ENCODE assay signal across 10 cellular contexts in the genomic region with DNA sequence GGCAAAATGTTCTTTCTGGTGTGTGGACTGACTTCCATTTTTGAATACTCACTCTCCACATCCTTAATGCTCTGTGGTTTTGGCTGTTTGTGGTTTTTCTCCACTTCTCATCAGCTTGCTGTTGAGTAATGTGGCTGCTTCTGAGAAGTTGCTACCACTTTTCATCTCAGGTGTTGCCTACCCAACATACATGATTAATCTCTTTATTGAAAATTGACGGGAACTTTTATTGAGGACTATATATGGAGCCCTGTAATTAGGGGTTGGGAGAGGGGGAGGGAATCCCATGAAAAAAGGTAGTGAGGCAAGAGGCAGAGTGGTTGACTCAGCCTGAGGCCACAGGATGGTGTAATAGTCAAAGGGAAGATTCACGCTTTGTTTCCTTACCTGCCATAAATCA.
DNase-seq lines count a peak whose midpoint lies in the region; ATAC-seq and TF ChIP-seq lines count a peak whose summit lies in the region.
"Had no signal": no experiment of that assay in that cellular context is flagged by ENCODE, and none has a peak within 500 bp of the region (broad histone marks: within the 10 kb centered on the region; RNA-seq: fewer than 3 reads in every experiment).

No MANE protein-coding gene starts in this region.

- DNase-seq in stimulated activated CD4-positive, alpha-beta T cell treated with anti-CD3 and anti-CD28 coated beads, Interleukin-15, amount 100 ng/mL, for 24 hours = peak; percentile 41
- no peak for DNase-seq in stimulated activated CD4-positive, alpha-beta T cell treated with anti-CD3 and anti-CD28 coated beads, Interleukin-2, amount 100 ng/mL, for 48 hours
- DNase-seq in NOMO-1 treated with DMSO at 0.1 percent for 48 hours (lab: John Stamatoyannopoulos, UW; ENCODE audit: unreplicated experiment) (peak; percentile 94), brain microvascular endothelial cell (peak; percentile 17), NCI-H1694 treated with DMSO at 0.1 percent for 48 hours (lab: John Stamatoyannopoulos, UW) (no peak)
- peak; percentile 42 to 64 for DNase-seq in stimulated activated naive CD8-positive, alpha-beta T cell treated with anti-CD3 and anti-CD28 coated beads, Interleukin-15, amount 100 ng/mL, for 72 hours
- DNase-seq in activated effector memory CD4-positive, alpha-beta T cell treated with anti-CD3 and anti-CD28 coated beads, Interleukin-2, amount 50 U/mL, for 16 hours = no peak

- in situ Hi-C loops in brain microvascular endothelial cell (cut with HindIII; ENCODE audit: low pct_ligation_motif_present, low sequenced_read_pairs) = no loop called here

- no peak overlapping the region for H3K27ac ChIP-seq in brain microvascular endothelial cell

- no peaks in the 10 kb centered on the region for H3K36me3 ChIP-seq in brain microvascular endothelial cell (replicated peaks)

- no peaks in the 10 kb centered on the region for H3K27me3 ChIP-seq in brain microvascular endothelial cell (replicated peaks)

- TF ChIP-seq CTCF in brain microvascular endothelial cell (IDR thresholded peaks at IDR 0.05; ENCODE audit: low read depth, low read length, missing control alignments) = no peak

- peak overlapping the region; percentile 48 to 49 for H3K4me3 Mint-ChIP-seq in stimulated activated naive CD8-positive, alpha-beta T cell treated with anti-CD3 and anti-CD28 coated beads, Interleukin-15, amount 100 ng/mL, for 72 hours

- peaks cover 45% of the 10 kb centered on the region for H3K27me3 Mint-ChIP-seq in stimulated activated naive CD8-positive, alpha-beta T cell treated with anti-CD3 and anti-CD28 coated beads, Interleukin-15, amount 100 ng/mL, for 72 hours
- H3K27me3 Mint-ChIP-seq: IgD-negative memory B cell had no signal

- H3K9me3 Mint-ChIP-seq in stimulated activated naive CD8-positive, alpha-beta T cell treated with anti-CD3 and anti-CD28 coated beads, Interleukin-15, amount 100 ng/mL, for 72 hours = no peaks in the 10 kb centered on the region

- peaks cover 20% of the 10 kb centered on the region for H3K4me1 Mint-ChIP-seq in stimulated activated naive CD8-positive, alpha-beta T cell treated with anti-CD3 and anti-CD28 coated beads, Interleukin-15, amount 100 ng/mL, for 72 hours

- H3K27ac Mint-ChIP-seq in stimulated activated naive CD8-positive, alpha-beta T cell treated with anti-CD3 and anti-CD28 coated beads, Interleukin-15, amount 100 ng/mL, for 72 hours = peak overlapping the region; percentile 42 to 92
- H3K27ac Mint-ChIP-seq: IgD-negative memory B cell, progenitor cell of endocrine pancreas had no signal

- ATAC-seq in stimulated activated naive CD8-positive, alpha-beta T cell treated with anti-CD3 and anti-CD28 coated beads, Interleukin-15, amount 100 ng/mL, for 72 hours = peak; percentile 97
- no peak for ATAC-seq in GM18907 (IDR thresholded peaks at IDR 0.05; ENCODE audit: unreplicated experiment)

- H3K4me3 ChIP-seq in brain microvascular endothelial cell (ENCODE audit: low read depth, low read length) = no peak overlapping the region

Comparison
In these comparisons a context has a peak if more than half of its experiments do, and no peak if none do; other contexts are left out.
1. DNase-seq: peak in stimulated activated CD4-positive, alpha-beta T cell treated with anti-CD3 and anti-CD28 coated beads, Interleukin-15, amount 100 ng/mL, for 24 hours (single experiment), NOMO-1 treated with DMSO at 0.1 percent for 48 hours (single experiment), brain microvascular endothelial cell (single experiment) and stimulated activated naive CD8-positive, alpha-beta T cell treated with anti-CD3 and anti-CD28 coated beads, Interleukin-15, amount 100 ng/mL, for 72 hours (2 of 2); none in stimulated activated CD4-positive, alpha-beta T cell treated with anti-CD3 and anti-CD28 coated beads, Interleukin-2, amount 100 ng/mL, for 48 hours (0 of 2), NCI-H1694 treated with DMSO at 0.1 percent for 48 hours (single experiment) and activated effector memory CD4-positive, alpha-beta T cell treated with anti-CD3 and anti-CD28 coated beads, Interleukin-2, amount 50 U/mL, for 16 hours (single experiment).